ENCODE assay signal across 1 cellular context in the genomic region with DNA sequence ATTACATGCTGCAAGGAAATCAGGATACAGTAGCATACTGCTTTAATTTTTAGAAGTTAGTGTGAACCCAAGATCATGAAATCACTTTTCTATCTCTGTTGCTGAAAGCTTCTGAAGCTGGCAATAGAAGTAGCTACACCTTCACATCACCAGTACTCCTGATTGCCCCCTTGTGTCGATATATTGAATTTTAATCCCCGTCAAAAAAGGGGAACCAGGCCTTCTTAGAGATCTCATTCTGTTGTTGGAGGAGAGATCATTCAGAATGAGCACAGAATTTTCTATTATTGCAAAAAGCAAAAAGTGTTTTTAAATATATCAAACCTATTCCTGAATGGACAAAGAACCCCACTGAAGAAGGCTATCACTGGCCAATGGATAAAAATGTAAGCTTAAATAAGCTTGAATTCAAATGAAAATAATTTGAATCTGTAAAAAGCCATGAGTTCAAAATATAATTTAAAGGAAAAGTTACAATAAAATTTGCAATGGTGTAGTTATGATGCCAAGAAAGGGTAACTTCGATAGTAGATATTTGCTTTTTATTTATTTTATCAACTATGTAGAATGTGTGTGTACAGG.
TF ChIP-seq lines count a peak whose summit lies in the region.

No MANE protein-coding gene starts in this region.

TF ChIP-seq in liver, 16 proteins besides CTCF, POLR2A, EP300 and RAD21 (continued from another document):
- TF ChIP-seq TAF1 (conservative IDR thresholded peaks at IDR 0.05) (no peak), NR2F2 (IDR thresholded peaks at IDR 0.05) (no peak), FOXA1 (IDR thresholded peaks at IDR 0.05) (no peak), HNF4G (IDR thresholded peaks at IDR 0.05) (no peak), JUND (IDR thresholded peaks at IDR 0.05) (no peak), GABPA (IDR thresholded peaks at IDR 0.05 in 1 of 2, conservative IDR thresholded peaks at IDR 0.05 in 1 of 2) (no peak)
- TF ChIP-seq, protein P1, sequence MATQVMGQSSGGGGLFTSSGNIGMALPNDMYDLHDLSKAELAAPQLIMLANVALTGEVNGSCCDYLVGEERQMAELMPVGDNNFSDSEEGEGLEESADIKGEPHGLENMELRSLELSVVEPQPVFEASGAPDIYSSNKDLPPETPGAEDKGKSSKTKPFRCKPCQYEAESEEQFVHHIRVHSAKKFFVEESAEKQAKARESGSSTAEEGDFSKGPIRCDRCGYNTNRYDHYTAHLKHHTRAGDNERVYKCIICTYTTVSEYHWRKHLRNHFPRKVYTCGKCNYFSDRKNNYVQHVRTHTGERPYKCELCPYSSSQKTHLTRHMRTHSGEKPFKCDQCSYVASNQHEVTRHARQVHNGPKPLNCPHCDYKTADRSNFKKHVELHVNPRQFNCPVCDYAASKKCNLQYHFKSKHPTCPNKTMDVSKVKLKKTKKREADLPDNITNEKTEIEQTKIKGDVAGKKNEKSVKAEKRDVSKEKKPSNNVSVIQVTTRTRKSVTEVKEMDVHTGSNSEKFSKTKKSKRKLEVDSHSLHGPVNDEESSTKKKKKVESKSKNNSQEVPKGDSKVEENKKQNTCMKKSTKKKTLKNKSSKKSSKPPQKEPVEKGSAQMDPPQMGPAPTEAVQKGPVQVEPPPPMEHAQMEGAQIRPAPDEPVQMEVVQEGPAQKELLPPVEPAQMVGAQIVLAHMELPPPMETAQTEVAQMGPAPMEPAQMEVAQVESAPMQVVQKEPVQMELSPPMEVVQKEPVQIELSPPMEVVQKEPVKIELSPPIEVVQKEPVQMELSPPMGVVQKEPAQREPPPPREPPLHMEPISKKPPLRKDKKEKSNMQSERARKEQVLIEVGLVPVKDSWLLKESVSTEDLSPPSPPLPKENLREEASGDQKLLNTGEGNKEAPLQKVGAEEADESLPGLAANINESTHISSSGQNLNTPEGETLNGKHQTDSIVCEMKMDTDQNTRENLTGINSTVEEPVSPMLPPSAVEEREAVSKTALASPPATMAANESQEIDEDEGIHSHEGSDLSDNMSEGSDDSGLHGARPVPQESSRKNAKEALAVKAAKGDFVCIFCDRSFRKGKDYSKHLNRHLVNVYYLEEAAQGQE (IDR thresholded peaks at IDR 0.05), result no peak
- TF ChIP-seq, protein P2, sequence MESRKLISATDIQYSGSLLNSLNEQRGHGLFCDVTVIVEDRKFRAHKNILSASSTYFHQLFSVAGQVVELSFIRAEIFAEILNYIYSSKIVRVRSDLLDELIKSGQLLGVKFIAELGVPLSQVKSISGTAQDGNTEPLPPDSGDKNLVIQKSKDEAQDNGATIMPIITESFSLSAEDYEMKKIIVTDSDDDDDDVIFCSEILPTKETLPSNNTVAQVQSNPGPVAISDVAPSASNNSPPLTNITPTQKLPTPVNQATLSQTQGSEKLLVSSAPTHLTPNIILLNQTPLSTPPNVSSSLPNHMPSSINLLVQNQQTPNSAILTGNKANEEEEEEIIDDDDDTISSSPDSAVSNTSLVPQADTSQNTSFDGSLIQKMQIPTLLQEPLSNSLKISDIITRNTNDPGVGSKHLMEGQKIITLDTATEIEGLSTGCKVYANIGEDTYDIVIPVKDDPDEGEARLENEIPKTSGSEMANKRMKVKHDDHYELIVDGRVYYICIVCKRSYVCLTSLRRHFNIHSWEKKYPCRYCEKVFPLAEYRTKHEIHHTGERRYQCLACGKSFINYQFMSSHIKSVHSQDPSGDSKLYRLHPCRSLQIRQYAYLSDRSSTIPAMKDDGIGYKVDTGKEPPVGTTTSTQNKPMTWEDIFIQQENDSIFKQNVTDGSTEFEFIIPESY (IDR thresholded peaks at IDR 0.05), result no peak
- TF ChIP-seq, protein P3, sequence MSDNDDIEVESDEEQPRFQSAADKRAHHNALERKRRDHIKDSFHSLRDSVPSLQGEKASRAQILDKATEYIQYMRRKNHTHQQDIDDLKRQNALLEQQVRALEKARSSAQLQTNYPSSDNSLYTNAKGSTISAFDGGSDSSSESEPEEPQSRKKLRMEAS (IDR thresholded peaks at IDR 0.05), result no peak
